Comparison of ENCODE assay signal across 8 cellular contexts in genomic region chr10:100670828-100671479, GRCh38.
DNase-seq lines count a peak whose midpoint lies in the region; ATAC-seq and TF ChIP-seq lines count a peak whose summit lies in the region.

No MANE protein-coding gene starts in this region.

- no peaks in the 10 kb centered on the region for H3K36me3 ChIP-seq in MG63

- no peak overlapping the region for H3K4me3 ChIP-seq in MG63
- H3K4me3 ChIP-seq in lower leg skin (ENCODE audit: low read depth, poor library complexity, severe bottlenecking), result no peak overlapping the region

- DNase-seq in ELR (ENCODE audit: low read depth), result peak; percentile 33
- peak; percentile 33 for DNase-seq in MG63
- peak; percentile 74 to 83 for DNase-seq in activated T-cell treated with anti-CD3 and anti-CD28 coated beads, Interleukin-2, amount 50 U/mL, for 72 hours
- DNase-seq in germinal center (ENCODE audit: low spot score), result peak; percentile 78
- peak; percentile 31 to 67 (median 64) for DNase-seq in stimulated activated CD4-positive, alpha-beta T cell treated with anti-CD3 and anti-CD28 coated beads, Interleukin-12 subunit alpha, Interleukin-12 subunit beta, amount 100 ng/mL, for 48 hours (ENCODE audit: low read depth in 2 of 3, low spot score in 1 of 3)
- no peak for DNase-seq in lower leg skin (ENCODE audit: low spot score in 2 of 2)

- H3K9me3 Mint-ChIP-seq in activated T-cell treated with anti-CD3 and anti-CD28 coated beads, Interleukin-2, amount 50 U/mL, for 72 hours, result no peaks in the 10 kb centered on the region

- intact Hi-C loops in lower leg skin (cut with DNase I; ENCODE audit: low total_unique reads), result no loop called here

- H3K9me3 ChIP-seq in MG63, result no peaks in the 10 kb centered on the region

- peak; percentile 93 to 96 for ATAC-seq in activated T-cell treated with anti-CD3 and anti-CD28 coated beads, Interleukin-2, amount 50 U/mL, for 72 hours (replicated peaks in 1 of 2)
- ATAC-seq in GM21423 (IDR thresholded peaks at IDR 0.05; ENCODE audit: unreplicated experiment) (no peak), GM21367 (IDR thresholded peaks at IDR 0.05; ENCODE audit: unreplicated experiment) (no peak)

- peak overlapping the region; percentile 22 to 46 for H3K4me3 Mint-ChIP-seq in activated T-cell treated with anti-CD3 and anti-CD28 coated beads, Interleukin-2, amount 50 U/mL, for 72 hours

- no peak for TF ChIP-seq POLR2A in lower leg skin (IDR thresholded peaks at IDR 0.05)

- no peak for TF ChIP-seq CTCF in lower leg skin (IDR thresholded peaks at IDR 0.05)

- 2 to 6% methylated on average over 35 to 46 of the region's 54 CpGs for WGBS in lower leg skin, 2 donors

- H3K36me3 Mint-ChIP-seq in activated T-cell treated with anti-CD3 and anti-CD28 coated beads, Interleukin-2, amount 50 U/mL, for 72 hours (ENCODE audit: insufficient read depth in 2 of 2), result no peaks in the 10 kb centered on the region

- peaks cover 59% of the 10 kb centered on the region for H3K27me3 Mint-ChIP-seq in activated T-cell treated with anti-CD3 and anti-CD28 coated beads, Interleukin-2, amount 50 U/mL, for 72 hours (ENCODE audit: low read depth)

- peaks cover 56% of the 10 kb centered on the region for H3K27me3 ChIP-seq in MG63

- no peak overlapping the region for H3K27ac Mint-ChIP-seq in activated T-cell treated with anti-CD3 and anti-CD28 coated beads, Interleukin-2, amount 50 U/mL, for 72 hours

- peaks cover 10% of the 10 kb centered on the region for H3K4me1 Mint-ChIP-seq in activated T-cell treated with anti-CD3 and anti-CD28 coated beads, Interleukin-2, amount 50 U/mL, for 72 hours (ENCODE audit: low read depth)

Comparison
In these comparisons a context has a peak if more than half of its experiments do, and no peak if none do; other contexts are left out.
1. DNase-seq: peak in ELR (single experiment), MG63 (single experiment), activated T-cell treated with anti-CD3 and anti-CD28 coated beads, Interleukin-2, amount 50 U/mL, for 72 hours (2 of 2), germinal center (single experiment) and stimulated activated CD4-positive, alpha-beta T cell treated with anti-CD3 and anti-CD28 coated beads, Interleukin-12 subunit alpha, Interleukin-12 subunit beta, amount 100 ng/mL, for 48 hours (3 of 3); none in lower leg skin (0 of 2).
2. ATAC-seq: peak in activated T-cell treated with anti-CD3 and anti-CD28 coated beads, Interleukin-2, amount 50 U/mL, for 72 hours (2 of 2); none in GM21423 (single experiment) and GM21367 (single experiment).